In the genomic region with DNA sequence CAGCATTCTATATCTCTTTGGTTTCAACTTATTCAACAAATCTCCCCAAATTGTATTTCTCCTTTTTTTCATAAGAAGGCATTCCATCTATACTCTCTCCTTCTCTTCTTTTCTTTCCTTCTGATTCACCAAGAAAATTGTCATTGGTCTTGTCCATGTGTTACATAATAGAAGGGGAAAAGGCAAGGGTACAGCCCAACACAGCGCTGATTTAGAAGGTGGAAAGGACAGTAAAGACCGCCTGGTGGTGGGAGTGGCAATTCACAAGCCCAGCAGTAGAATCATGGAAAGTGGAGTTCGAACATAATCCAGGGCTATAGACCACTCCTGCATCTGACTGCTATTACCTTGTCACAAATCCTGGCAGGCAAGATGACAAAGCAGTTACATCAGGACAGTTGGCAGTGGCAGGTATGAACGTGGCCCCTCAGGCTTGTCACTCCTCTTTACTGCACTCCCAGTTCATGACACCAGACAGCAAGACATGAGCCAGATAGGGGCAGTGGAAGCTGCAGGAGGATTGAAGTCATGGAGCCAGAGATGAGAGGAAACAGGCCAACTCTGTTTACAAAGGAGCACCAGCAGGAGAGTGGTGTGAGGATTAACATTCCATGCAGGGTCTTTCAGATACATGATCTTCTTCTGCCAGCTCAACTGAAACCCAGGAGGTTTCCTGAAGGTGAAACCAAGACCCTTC, we compare ENCODE assay signal across 1 cellular context.
TF ChIP-seq lines count a peak whose summit lies in the region.

No MANE protein-coding gene starts in this region.

TF ChIP-seq in HepG2, 621 proteins besides CTCF, POLR2A, EP300 and RAD21 (continues in another document):
- TF ChIP-seq TSC22D2 (CRISPR knock-in tag; IDR thresholded peaks at IDR 0.05; ENCODE audit: borderline replicate concordance): no peak
- TF ChIP-seq, protein P1, sequence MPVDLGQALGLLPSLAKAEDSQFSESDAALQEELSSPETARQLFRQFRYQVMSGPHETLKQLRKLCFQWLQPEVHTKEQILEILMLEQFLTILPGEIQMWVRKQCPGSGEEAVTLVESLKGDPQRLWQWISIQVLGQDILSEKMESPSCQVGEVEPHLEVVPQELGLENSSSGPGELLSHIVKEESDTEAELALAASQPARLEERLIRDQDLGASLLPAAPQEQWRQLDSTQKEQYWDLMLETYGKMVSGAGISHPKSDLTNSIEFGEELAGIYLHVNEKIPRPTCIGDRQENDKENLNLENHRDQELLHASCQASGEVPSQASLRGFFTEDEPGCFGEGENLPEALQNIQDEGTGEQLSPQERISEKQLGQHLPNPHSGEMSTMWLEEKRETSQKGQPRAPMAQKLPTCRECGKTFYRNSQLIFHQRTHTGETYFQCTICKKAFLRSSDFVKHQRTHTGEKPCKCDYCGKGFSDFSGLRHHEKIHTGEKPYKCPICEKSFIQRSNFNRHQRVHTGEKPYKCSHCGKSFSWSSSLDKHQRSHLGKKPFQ (CRISPR knock-in tag; IDR thresholded peaks at IDR 0.05; ENCODE audit: insufficient replicate concordance): no peak
- TF ChIP-seq, protein P2, sequence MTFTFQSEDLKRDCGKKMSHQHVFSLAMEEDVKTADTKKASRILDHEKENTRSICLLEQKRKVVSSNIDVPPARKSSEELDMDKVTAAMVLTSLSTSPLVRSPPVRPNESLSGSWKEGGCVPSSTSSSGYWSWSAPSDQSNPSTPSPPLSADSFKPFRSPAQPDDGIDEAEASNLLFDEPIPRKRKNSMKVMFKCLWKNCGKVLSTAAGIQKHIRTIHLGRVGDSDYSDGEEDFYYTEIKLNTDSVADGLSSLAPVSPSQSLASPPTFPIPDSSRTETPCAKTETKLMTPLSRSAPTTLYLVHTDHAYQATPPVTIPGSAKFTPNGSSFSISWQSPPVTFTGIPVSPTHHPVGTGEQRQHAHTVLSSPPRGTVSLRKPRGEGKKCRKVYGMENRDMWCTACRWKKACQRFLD (CRISPR knock-in tag; IDR thresholded peaks at IDR 0.05; ENCODE audit: borderline replicate concordance): 0 out of 2 replicates have a peak, but pooled peaks have one; percentile 21
- TF ChIP-seq PITX1 (CRISPR knock-in tag; IDR thresholded peaks at IDR 0.05): peak; percentile 66; the same call in 1 of the 2 replicates
- TF ChIP-seq RBAK (CRISPR knock-in tag; IDR thresholded peaks at IDR 0.05): no peak
- TF ChIP-seq, protein P3, sequence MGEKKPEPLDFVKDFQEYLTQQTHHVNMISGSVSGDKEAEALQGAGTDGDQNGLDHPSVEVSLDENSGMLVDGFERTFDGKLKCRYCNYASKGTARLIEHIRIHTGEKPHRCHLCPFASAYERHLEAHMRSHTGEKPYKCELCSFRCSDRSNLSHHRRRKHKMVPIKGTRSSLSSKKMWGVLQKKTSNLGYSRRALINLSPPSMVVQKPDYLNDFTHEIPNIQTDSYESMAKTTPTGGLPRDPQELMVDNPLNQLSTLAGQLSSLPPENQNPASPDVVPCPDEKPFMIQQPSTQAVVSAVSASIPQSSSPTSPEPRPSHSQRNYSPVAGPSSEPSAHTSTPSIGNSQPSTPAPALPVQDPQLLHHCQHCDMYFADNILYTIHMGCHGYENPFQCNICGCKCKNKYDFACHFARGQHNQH (CRISPR knock-in tag; IDR thresholded peaks at IDR 0.05): 0 out of 2 replicates have a peak, but pooled peaks have one; percentile 36
- TF ChIP-seq ZNF570 (CRISPR knock-in tag; IDR thresholded peaks at IDR 0.05; ENCODE audit: borderline replicate concordance): no peak
- no peak for TF ChIP-seq ZNF224 (CRISPR knock-in tag; IDR thresholded peaks at IDR 0.05)
- no peak for TF ChIP-seq ARNT (IDR thresholded peaks at IDR 0.05)
- TF ChIP-seq ZNF547 (CRISPR knock-in tag; IDR thresholded peaks at IDR 0.05): 0 out of 2 replicates have a peak, but pooled peaks have one; percentile 35
- TF ChIP-seq CHD2 (IDR thresholded peaks at IDR 0.05; ENCODE audit: low read depth, low read length): no peak
- 0 out of 2 replicates have a peak, but pooled peaks have one; percentile 77 for TF ChIP-seq GLI4 (CRISPR knock-in tag; IDR thresholded peaks at IDR 0.05; ENCODE audit: borderline replicate concordance)
- no peak for TF ChIP-seq ZMAT3 (CRISPR knock-in tag; conservative IDR thresholded peaks at IDR 0.05)
- TF ChIP-seq RAD51 (IDR thresholded peaks at IDR 0.05; ENCODE audit: borderline replicate concordance): no peak
- TF ChIP-seq MBNL3 (CRISPR knock-in tag; conservative IDR thresholded peaks at IDR 0.05): no peak
- no peak for TF ChIP-seq NR2F6 (IDR thresholded peaks at IDR 0.05)
- TF ChIP-seq NR2F6 (CRISPR knock-in tag; IDR thresholded peaks at IDR 0.05): 0 out of 2 replicates have a peak, but pooled peaks have one; percentile 6
- TF ChIP-seq, protein P4, sequence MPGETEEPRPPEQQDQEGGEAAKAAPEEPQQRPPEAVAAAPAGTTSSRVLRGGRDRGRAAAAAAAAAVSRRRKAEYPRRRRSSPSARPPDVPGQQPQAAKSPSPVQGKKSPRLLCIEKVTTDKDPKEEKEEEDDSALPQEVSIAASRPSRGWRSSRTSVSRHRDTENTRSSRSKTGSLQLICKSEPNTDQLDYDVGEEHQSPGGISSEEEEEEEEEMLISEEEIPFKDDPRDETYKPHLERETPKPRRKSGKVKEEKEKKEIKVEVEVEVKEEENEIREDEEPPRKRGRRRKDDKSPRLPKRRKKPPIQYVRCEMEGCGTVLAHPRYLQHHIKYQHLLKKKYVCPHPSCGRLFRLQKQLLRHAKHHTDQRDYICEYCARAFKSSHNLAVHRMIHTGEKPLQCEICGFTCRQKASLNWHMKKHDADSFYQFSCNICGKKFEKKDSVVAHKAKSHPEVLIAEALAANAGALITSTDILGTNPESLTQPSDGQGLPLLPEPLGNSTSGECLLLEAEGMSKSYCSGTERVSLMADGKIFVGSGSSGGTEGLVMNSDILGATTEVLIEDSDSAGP (CRISPR knock-in tag; IDR thresholded peaks at IDR 0.05; ENCODE audit: borderline replicate concordance): peak; percentile 29; the same call in 1 of the 2 replicates
- TF ChIP-seq ZSCAN12 (CRISPR knock-in tag; IDR thresholded peaks at IDR 0.05): no peak
- TF ChIP-seq, protein P5, sequence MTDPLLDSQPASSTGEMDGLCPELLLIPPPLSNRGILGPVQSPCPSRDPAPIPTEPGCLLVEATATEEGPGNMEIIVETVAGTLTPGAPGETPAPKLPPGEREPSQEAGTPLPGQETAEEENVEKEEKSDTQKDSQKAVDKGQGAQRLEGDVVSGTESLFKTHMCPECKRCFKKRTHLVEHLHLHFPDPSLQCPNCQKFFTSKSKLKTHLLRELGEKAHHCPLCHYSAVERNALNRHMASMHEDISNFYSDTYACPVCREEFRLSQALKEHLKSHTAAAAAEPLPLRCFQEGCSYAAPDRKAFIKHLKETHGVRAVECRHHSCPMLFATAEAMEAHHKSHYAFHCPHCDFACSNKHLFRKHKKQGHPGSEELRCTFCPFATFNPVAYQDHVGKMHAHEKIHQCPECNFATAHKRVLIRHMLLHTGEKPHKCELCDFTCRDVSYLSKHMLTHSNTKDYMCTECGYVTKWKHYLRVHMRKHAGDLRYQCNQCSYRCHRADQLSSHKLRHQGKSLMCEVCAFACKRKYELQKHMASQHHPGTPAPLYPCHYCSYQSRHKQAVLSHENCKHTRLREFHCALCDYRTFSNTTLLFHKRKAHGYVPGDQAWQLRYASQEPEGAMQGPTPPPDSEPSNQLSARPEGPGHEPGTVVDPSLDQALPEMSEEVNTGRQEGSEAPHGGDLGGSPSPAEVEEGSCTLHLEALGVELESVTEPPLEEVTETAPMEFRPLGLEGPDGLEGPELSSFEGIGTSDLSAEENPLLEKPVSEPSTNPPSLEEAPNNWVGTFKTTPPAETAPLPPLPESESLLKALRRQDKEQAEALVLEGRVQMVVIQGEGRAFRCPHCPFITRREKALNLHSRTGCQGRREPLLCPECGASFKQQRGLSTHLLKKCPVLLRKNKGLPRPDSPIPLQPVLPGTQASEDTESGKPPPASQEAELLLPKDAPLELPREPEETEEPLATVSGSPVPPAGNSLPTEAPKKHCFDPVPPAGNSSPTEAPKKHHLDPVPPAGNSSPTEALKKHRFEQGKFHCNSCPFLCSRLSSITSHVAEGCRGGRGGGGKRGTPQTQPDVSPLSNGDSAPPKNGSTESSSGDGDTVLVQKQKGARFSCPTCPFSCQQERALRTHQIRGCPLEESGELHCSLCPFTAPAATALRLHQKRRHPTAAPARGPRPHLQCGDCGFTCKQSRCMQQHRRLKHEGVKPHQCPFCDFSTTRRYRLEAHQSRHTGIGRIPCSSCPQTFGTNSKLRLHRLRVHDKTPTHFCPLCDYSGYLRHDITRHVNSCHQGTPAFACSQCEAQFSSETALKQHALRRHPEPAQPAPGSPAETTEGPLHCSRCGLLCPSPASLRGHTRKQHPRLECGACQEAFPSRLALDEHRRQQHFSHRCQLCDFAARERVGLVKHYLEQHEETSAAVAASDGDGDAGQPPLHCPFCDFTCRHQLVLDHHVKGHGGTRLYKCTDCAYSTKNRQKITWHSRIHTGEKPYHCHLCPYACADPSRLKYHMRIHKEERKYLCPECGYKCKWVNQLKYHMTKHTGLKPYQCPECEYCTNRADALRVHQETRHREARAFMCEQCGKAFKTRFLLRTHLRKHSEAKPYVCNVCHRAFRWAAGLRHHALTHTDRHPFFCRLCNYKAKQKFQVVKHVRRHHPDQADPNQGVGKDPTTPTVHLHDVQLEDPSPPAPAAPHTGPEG (CRISPR knock-in tag; IDR thresholded peaks at IDR 0.05): no peak
- no peak for TF ChIP-seq NR2C2 (CRISPR knock-in tag; IDR thresholded peaks at IDR 0.05; ENCODE audit: borderline replicate concordance)
- TF ChIP-seq, protein P6, sequence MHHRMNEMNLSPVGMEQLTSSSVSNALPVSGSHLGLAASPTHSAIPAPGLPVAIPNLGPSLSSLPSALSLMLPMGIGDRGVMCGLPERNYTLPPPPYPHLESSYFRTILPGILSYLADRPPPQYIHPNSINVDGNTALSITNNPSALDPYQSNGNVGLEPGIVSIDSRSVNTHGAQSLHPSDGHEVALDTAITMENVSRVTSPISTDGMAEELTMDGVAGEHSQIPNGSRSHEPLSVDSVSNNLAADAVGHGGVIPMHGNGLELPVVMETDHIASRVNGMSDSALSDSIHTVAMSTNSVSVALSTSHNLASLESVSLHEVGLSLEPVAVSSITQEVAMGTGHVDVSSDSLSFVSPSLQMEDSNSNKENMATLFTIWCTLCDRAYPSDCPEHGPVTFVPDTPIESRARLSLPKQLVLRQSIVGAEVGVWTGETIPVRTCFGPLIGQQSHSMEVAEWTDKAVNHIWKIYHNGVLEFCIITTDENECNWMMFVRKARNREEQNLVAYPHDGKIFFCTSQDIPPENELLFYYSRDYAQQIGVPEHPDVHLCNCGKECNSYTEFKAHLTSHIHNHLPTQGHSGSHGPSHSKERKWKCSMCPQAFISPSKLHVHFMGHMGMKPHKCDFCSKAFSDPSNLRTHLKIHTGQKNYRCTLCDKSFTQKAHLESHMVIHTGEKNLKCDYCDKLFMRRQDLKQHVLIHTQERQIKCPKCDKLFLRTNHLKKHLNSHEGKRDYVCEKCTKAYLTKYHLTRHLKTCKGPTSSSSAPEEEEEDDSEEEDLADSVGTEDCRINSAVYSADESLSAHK (CRISPR knock-in tag; IDR thresholded peaks at IDR 0.05; ENCODE audit: borderline replicate concordance): no peak
- no peak for TF ChIP-seq HIVEP1 (CRISPR knock-in tag; IDR thresholded peaks at IDR 0.05)
- no peak for TF ChIP-seq FOXA1 (IDR thresholded peaks at IDR 0.05)
- TF ChIP-seq FOXA1 (CRISPR knock-in tag; IDR thresholded peaks at IDR 0.05): peak; percentile 63
- TF ChIP-seq, protein P7, sequence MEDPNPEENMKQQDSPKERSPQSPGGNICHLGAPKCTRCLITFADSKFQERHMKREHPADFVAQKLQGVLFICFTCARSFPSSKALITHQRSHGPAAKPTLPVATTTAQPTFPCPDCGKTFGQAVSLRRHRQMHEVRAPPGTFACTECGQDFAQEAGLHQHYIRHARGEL (CRISPR knock-in tag; IDR thresholded peaks at IDR 0.05): no peak
- no peak for TF ChIP-seq SETDB1 (CRISPR knock-in tag; IDR thresholded peaks at IDR 0.05; ENCODE audit: borderline replicate concordance)
- TF ChIP-seq, protein P8, sequence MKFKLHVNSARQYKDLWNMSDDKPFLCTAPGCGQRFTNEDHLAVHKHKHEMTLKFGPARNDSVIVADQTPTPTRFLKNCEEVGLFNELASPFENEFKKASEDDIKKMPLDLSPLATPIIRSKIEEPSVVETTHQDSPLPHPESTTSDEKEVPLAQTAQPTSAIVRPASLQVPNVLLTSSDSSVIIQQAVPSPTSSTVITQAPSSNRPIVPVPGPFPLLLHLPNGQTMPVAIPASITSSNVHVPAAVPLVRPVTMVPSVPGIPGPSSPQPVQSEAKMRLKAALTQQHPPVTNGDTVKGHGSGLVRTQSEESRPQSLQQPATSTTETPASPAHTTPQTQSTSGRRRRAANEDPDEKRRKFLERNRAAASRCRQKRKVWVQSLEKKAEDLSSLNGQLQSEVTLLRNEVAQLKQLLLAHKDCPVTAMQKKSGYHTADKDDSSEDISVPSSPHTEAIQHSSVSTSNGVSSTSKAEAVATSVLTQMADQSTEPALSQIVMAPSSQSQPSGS (CRISPR knock-in tag; IDR thresholded peaks at IDR 0.05): no peak
- TF ChIP-seq, protein P9, sequence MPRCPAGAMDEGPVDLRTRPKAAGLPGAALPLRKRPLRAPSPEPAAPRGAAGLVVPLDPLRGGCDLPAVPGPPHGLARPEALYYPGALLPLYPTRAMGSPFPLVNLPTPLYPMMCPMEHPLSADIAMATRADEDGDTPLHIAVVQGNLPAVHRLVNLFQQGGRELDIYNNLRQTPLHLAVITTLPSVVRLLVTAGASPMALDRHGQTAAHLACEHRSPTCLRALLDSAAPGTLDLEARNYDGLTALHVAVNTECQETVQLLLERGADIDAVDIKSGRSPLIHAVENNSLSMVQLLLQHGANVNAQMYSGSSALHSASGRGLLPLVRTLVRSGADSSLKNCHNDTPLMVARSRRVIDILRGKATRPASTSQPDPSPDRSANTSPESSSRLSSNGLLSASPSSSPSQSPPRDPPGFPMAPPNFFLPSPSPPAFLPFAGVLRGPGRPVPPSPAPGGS (CRISPR knock-in tag; IDR thresholded peaks at IDR 0.05): 0 out of 2 replicates have a peak, but pooled peaks have one; percentile 23
- TF ChIP-seq, protein P10, sequence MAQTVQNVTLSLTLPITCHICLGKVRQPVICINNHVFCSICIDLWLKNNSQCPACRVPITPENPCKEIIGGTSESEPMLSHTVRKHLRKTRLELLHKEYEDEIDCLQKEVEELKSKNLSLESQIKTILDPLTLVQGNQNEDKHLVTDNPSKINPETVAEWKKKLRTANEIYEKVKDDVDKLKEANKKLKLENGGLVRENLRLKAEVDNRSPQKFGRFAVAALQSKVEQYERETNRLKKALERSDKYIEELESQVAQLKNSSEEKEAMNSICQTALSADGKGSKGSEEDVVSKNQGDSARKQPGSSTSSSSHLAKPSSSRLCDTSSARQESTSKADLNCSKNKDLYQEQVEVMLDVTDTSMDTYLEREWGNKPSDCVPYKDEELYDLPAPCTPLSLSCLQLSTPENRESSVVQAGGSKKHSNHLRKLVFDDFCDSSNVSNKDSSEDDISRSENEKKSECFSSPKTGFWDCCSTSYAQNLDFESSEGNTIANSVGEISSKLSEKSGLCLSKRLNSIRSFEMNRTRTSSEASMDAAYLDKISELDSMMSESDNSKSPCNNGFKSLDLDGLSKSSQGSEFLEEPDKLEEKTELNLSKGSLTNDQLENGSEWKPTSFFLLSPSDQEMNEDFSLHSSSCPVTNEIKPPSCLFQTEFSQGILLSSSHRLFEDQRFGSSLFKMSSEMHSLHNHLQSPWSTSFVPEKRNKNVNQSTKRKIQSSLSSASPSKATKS (CRISPR knock-in tag; IDR thresholded peaks at IDR 0.05): no peak
- TF ChIP-seq HOXA3 (CRISPR knock-in tag; IDR thresholded peaks at IDR 0.05): no peak
- TF ChIP-seq KLF12 (CRISPR knock-in tag; IDR thresholded peaks at IDR 0.05; ENCODE audit: borderline replicate concordance): no peak
- TF ChIP-seq NFRKB (IDR thresholded peaks at IDR 0.05): no peak
